In the genomic region with DNA sequence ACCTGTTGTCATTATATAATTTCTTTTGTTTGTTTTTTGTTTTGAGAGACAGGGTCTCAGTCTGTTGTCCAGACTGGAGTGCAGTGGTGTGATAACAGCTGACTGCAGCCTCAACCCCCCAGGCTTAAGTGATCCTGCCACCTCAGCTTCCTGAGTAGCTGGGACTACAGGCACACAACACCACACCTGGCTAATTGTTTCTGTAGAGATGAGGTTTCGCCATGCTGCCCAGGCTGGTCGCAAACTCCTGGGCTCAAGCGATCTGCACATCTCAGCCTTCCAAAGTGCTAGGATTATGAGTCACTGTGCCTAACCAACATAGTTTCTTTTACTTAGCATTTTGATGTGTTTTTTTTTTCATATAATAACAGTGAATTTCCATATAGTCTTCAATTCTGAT, we compare ENCODE assay signal across 8 cellular contexts. TPM values are rescaled to one million over a fixed set of nuclear protein-coding genes. Genes with fewer than 3 reads are reported as not detected.
"Had no signal": no experiment of that assay in that cellular context is flagged by ENCODE, and none has a peak within 500 bp of the region (broad histone marks: within the 10 kb centered on the region; RNA-seq: fewer than 3 reads in every experiment).

No MANE protein-coding gene starts in this region.

- H2AFZ ChIP-seq: GM23338 had no signal

- ATAC-seq: GM23338, K562 had no signal

- DNase-seq: H9, HCEC 1CT, IMR-90, KG1 had no signal

- H3K4me2 ChIP-seq: GM23338 had no signal

- H3K4me3 ChIP-seq: GM23338, K562 had no signal

RNA-seq across cellular contexts. Expression of a gene that starts 50.4 kb away (rescaled TPM):
- total RNA-seq: GM23338, H1, H9, HT-29, IMR-90, K562 had no signal

RNA-seq across cellular contexts. Expression of a gene that starts 52.3 kb away (rescaled TPM):
- total RNA-seq: GM23338, H1, H9, HT-29, IMR-90, K562 had no signal
